Comparison of ENCODE assay signal across 1 cellular context in the genomic region with DNA sequence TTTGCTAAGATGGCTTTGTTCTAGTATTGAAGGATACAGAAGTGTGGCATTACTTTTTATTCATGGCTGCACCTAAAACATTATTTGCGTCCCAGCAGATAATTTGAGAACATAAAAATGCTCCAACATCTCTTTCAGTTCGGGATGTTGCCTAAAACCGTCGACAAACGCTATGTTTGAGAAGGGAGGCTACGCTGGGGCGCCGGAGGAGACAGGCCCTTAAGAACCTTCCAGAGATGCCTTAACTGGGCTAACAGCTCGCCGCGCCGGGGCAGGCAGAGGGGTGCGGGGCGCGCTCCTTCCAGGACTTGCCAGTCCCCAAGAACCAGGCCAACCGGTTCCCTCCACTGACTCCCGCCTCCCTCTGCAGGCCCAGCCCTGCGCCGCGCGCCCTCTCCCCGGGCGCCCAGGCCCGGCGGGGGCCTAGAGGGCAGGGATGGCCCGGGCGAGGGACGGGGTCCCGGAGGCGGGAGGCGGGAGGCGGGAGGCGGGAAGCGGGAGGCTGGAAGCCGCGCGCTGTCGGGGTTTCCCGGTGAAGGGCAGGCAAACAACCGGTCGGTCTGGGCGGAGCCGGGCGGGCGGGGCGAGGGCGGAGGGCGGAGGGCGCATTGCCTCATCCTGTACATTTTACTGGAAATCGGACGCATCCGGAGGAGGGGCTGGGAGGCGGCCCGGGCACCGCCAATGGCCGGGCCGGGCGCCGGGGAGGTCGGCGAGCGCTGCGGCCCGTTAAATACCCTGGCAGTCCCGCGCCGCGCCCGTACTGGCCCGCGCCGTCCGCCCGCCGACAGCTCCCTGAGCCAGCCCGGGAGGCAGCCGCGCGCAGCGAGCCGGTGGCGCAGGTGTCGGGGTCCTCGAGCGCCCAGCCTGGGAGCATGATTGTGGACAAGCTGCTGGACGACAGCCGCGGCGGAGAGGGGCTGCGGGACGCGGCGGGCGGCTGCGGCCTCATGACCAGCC.
TF ChIP-seq lines count a peak whose summit lies in the region.

A gene with protein sequence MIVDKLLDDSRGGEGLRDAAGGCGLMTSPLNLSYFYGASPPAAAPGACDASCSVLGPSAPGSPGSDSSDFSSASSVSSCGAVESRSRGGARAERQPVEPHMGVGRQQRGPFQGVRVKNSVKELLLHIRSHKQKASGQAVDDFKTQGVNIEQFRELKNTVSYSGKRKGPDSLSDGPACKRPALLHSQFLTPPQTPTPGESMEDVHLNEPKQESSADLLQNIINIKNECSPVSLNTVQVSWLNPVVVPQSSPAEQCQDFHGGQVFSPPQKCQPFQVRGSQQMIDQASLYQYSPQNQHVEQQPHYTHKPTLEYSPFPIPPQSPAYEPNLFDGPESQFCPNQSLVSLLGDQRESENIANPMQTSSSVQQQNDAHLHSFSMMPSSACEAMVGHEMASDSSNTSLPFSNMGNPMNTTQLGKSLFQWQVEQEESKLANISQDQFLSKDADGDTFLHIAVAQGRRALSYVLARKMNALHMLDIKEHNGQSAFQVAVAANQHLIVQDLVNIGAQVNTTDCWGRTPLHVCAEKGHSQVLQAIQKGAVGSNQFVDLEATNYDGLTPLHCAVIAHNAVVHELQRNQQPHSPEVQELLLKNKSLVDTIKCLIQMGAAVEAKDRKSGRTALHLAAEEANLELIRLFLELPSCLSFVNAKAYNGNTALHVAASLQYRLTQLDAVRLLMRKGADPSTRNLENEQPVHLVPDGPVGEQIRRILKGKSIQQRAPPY (plus strand): TSS at position 761 of the 960 bp plus-strand sequence. CDS start 115 bp downstream, at position 876.

TF ChIP-seq in K562, 482 proteins besides CTCF, POLR2A, EP300 and RAD21 (continued from another document and continues in another):
- TF ChIP-seq, protein P1, sequence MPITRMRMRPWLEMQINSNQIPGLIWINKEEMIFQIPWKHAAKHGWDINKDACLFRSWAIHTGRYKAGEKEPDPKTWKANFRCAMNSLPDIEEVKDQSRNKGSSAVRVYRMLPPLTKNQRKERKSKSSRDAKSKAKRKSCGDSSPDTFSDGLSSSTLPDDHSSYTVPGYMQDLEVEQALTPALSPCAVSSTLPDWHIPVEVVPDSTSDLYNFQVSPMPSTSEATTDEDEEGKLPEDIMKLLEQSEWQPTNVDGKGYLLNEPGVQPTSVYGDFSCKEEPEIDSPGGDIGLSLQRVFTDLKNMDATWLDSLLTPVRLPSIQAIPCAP (CRISPR knock-in tag; IDR thresholded peaks at IDR 0.05; ENCODE audit: borderline replicate concordance), result no peak
- no peak for TF ChIP-seq SIN3B (IDR thresholded peaks at IDR 0.05; ENCODE audit: low read depth)
- TF ChIP-seq SIRT6 (IDR thresholded peaks at IDR 0.05; ENCODE audit: low read depth, low read length), result no peak
- TF ChIP-seq, protein P2, sequence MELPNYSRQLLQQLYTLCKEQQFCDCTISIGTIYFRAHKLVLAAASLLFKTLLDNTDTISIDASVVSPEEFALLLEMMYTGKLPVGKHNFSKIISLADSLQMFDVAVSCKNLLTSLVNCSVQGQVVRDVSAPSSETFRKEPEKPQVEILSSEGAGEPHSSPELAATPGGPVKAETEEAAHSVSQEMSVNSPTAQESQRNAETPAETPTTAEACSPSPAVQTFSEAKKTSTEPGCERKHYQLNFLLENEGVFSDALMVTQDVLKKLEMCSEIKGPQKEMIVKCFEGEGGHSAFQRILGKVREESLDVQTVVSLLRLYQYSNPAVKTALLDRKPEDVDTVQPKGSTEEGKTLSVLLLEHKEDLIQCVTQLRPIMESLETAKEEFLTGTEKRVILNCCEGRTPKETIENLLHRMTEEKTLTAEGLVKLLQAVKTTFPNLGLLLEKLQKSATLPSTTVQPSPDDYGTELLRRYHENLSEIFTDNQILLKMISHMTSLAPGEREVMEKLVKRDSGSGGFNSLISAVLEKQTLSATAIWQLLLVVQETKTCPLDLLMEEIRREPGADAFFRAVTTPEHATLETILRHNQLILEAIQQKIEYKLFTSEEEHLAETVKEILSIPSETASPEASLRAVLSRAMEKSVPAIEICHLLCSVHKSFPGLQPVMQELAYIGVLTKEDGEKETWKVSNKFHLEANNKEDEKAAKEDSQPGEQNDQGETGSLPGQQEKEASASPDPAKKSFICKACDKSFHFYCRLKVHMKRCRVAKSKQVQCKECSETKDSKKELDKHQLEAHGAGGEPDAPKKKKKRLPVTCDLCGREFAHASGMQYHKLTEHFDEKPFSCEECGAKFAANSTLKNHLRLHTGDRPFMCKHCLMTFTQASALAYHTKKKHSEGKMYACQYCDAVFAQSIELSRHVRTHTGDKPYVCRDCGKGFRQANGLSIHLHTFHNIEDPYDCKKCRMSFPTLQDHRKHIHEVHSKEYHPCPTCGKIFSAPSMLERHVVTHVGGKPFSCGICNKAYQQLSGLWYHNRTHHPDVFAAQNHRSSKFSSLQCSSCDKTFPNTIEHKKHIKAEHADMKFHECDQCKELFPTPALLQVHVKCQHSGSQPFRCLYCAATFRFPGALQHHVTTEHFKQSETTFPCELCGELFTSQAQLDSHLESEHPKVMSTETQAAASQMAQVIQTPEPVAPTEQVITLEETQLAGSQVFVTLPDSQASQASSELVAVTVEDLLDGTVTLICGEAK (IDR thresholded peaks at IDR 0.05), result no peak
- TF ChIP-seq, protein P2 (CRISPR knock-in tag; IDR thresholded peaks at IDR 0.05), result no peak
- no peak for TF ChIP-seq POLR2AphosphoS2 (IDR thresholded peaks at IDR 0.05; ENCODE audit: low read length)
- TF ChIP-seq CXXC5 (CRISPR knock-in tag; IDR thresholded peaks at IDR 0.05), result peak; percentile 75
- TF ChIP-seq RCOR1 (IDR thresholded peaks at IDR 0.05; ENCODE audit: borderline replicate concordance in 1 of 2, low read depth in 2 of 2, low read length in 2 of 2), result 0 out of 4 replicates have a peak, but pooled peaks of 1 of the 2 experiments have one; percentile 9
- TF ChIP-seq PHF8 (IDR thresholded peaks at IDR 0.05; ENCODE audit: borderline replicate concordance, low read length), result peak; percentile 91; the same call in 1 of the 2 replicates
- no peak for TF ChIP-seq TCF7L2 (IDR thresholded peaks at IDR 0.05; ENCODE audit: low read depth, low read length)
- TF ChIP-seq TFAM (CRISPR knock-in tag; conservative IDR thresholded peaks at IDR 0.05), result no peak
- TF ChIP-seq ZBTB1 (CRISPR knock-in tag; IDR thresholded peaks at IDR 0.05; ENCODE audit: borderline replicate concordance, low read depth), result peak; percentile 22; the same call in 1 of the 2 replicates
- no peak for TF ChIP-seq MEF2A (IDR thresholded peaks at IDR 0.05; ENCODE audit: control insufficient read depth, low read depth, low read length)
- no peak for TF ChIP-seq SP1 (CRISPR knock-in tag; IDR thresholded peaks at IDR 0.05)
- no peak for TF ChIP-seq MYBL2 (IDR thresholded peaks at IDR 0.05; ENCODE audit: low read depth)
- no peak for TF ChIP-seq MYBL2 (CRISPR knock-in tag; IDR thresholded peaks at IDR 0.05; ENCODE audit: borderline replicate concordance)
- no peak for TF ChIP-seq PHF21A (IDR thresholded peaks at IDR 0.05; ENCODE audit: borderline replicate concordance, low read depth)
- TF ChIP-seq, protein P3, sequence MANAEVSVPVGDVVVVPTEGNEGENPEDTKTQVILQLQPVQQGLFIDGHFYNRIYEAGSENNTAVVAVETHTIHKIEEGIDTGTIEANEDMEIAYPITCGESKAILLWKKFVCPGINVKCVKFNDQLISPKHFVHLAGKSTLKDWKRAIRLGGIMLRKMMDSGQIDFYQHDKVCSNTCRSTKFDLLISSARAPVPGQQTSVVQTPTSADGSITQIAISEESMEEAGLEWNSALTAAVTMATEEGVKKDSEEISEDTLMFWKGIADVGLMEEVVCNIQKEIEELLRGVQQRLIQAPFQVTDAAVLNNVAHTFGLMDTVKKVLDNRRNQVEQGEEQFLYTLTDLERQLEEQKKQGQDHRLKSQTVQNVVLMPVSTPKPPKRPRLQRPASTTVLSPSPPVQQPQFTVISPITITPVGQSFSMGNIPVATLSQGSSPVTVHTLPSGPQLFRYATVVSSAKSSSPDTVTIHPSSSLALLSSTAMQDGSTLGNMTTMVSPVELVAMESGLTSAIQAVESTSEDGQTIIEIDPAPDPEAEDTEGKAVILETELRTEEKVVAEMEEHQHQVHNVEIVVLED (CRISPR knock-in tag; IDR thresholded peaks at IDR 0.05), result no peak
- TF ChIP-seq KLF16 (IDR thresholded peaks at IDR 0.05), result no peak
- no peak for TF ChIP-seq KAT2B (IDR thresholded peaks at IDR 0.05; ENCODE audit: low read depth, low read length)
- TF ChIP-seq FIP1L1 (IDR thresholded peaks at IDR 0.05; ENCODE audit: low read depth, low read length, poor library complexity, severe bottlenecking), result no peak
- TF ChIP-seq, protein P4, sequence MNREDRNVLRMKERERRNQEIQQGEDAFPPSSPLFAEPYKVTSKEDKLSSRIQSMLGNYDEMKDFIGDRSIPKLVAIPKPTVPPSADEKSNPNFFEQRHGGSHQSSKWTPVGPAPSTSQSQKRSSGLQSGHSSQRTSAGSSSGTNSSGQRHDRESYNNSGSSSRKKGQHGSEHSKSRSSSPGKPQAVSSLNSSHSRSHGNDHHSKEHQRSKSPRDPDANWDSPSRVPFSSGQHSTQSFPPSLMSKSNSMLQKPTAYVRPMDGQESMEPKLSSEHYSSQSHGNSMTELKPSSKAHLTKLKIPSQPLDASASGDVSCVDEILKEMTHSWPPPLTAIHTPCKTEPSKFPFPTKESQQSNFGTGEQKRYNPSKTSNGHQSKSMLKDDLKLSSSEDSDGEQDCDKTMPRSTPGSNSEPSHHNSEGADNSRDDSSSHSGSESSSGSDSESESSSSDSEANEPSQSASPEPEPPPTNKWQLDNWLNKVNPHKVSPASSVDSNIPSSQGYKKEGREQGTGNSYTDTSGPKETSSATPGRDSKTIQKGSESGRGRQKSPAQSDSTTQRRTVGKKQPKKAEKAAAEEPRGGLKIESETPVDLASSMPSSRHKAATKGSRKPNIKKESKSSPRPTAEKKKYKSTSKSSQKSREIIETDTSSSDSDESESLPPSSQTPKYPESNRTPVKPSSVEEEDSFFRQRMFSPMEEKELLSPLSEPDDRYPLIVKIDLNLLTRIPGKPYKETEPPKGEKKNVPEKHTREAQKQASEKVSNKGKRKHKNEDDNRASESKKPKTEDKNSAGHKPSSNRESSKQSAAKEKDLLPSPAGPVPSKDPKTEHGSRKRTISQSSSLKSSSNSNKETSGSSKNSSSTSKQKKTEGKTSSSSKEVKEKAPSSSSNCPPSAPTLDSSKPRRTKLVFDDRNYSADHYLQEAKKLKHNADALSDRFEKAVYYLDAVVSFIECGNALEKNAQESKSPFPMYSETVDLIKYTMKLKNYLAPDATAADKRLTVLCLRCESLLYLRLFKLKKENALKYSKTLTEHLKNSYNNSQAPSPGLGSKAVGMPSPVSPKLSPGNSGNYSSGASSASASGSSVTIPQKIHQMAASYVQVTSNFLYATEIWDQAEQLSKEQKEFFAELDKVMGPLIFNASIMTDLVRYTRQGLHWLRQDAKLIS (CRISPR knock-in tag; IDR thresholded peaks at IDR 0.05), result peak; percentile 82; the same call in 1 of the 2 replicates
- TF ChIP-seq ZBTB7A (IDR thresholded peaks at IDR 0.05; ENCODE audit: borderline replicate concordance, control insufficient read depth, low read depth, low read length), result peak; percentile 21; the same call in 1 of the 2 replicates
- no peak for TF ChIP-seq NR1H2 (CRISPR knock-in tag; IDR thresholded peaks at IDR 0.05)
- TF ChIP-seq TCF7 (IDR thresholded peaks at IDR 0.05; ENCODE audit: borderline replicate concordance), result no peak
- no peak for TF ChIP-seq ZNF717 (CRISPR knock-in tag; IDR thresholded peaks at IDR 0.05)
- TF ChIP-seq, protein P5, sequence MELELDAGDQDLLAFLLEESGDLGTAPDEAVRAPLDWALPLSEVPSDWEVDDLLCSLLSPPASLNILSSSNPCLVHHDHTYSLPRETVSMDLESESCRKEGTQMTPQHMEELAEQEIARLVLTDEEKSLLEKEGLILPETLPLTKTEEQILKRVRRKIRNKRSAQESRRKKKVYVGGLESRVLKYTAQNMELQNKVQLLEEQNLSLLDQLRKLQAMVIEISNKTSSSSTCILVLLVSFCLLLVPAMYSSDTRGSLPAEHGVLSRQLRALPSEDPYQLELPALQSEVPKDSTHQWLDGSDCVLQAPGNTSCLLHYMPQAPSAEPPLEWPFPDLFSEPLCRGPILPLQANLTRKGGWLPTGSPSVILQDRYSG (tag; conservative IDR thresholded peaks at IDR 0.05; ENCODE audit: low read depth), result no peak
- TF ChIP-seq, protein P6, sequence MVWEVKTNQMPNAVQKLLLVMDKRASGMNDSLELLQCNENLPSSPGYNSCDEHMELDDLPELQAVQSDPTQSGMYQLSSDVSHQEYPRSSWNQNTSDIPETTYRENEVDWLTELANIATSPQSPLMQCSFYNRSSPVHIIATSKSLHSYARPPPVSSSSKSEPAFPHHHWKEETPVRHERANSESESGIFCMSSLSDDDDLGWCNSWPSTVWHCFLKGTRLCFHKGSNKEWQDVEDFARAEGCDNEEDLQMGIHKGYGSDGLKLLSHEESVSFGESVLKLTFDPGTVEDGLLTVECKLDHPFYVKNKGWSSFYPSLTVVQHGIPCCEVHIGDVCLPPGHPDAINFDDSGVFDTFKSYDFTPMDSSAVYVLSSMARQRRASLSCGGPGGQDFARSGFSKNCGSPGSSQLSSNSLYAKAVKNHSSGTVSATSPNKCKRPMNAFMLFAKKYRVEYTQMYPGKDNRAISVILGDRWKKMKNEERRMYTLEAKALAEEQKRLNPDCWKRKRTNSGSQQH (CRISPR knock-in tag; IDR thresholded peaks at IDR 0.05), result no peak
- TF ChIP-seq THRAP3 (IDR thresholded peaks at IDR 0.05; ENCODE audit: borderline replicate concordance), result no peak
- TF ChIP-seq ZNF589 (CRISPR knock-in tag; IDR thresholded peaks at IDR 0.05; ENCODE audit: low read depth), result no peak
- TF ChIP-seq BCL6 (CRISPR knock-in tag; IDR thresholded peaks at IDR 0.05), result no peak
- TF ChIP-seq GTF2E2 (tag; IDR thresholded peaks at IDR 0.05), result peak; percentile 98
